ENCODE assay signal across 13 cellular contexts in the genomic region with DNA sequence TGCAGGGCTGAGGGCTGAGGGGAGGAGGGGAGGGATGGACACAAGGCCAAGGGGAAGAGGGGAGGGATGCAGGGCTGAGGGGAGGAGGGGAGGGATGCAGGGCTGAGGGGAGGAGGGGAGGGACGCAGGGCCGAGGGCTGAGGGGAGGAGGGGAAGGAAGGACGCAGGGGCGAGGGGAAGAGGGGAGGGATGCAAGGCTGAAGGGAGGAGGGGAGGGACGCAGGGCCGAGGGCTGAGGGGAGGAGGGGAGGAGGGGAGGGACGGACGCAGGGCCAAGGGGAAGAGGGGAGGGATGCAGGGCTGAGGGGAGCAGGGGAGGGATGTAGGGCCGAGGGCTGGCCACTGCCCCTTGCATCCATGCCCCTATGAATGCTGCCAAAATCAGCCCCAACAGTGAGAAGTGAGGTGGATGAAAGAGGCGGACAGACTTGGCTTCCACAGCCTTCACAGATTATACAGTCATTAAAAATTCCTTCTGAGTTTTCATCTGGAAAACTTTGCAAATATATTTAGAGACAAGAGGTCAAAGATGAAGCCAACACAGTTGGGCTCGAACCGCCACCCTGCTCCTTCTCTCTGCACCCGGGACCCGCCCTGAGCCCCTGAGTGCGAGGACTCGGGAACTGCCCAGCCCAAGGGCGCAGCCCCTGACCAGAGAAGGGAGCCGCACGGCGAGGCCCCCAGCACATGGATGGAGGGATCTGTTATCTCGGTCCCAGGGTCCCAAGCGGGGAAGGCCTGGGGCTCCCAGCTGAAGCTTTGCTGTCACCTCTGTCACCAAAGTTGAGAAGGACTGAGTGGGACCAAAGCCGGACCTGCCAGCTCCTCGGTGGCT.
A peak's percentile ranks its signal among the peaks of the same experiment; 100 is the strongest.
DNase-seq lines count a peak whose midpoint lies in the region; ATAC-seq, FAIRE-seq and TF ChIP-seq lines count a peak whose summit lies in the region.
"Had no signal": no experiment of that assay in that cellular context is flagged by ENCODE, and none has a peak within 500 bp of the region (broad histone marks: within the 10 kb centered on the region; RNA-seq: fewer than 3 reads in every experiment).

No MANE protein-coding gene starts in this region.

- H3K27me3 ChIP-seq in Panc1 (ENCODE audit: control insufficient read depth, insufficient read depth, low read length) (no peaks in the 10 kb centered on the region), H1 (replicated peaks in 1 of 4; ENCODE audit: control insufficient read depth in 3 of 4, extremely low read depth in 1 of 4, insufficient read depth in 3 of 4, low read length in 3 of 4) (no peaks in the 10 kb centered on the region), muscle layer of duodenum (ENCODE audit: low read depth, low read length) (no peaks in the 10 kb centered on the region), suprapubic skin (no peaks in the 10 kb centered on the region)

- H3K36me3 ChIP-seq in Panc1 (ENCODE audit: control insufficient read depth, insufficient read depth, low read length): no peaks in the 10 kb centered on the region
- no peaks in the 10 kb centered on the region for H3K36me3 ChIP-seq in H1 (ENCODE audit: control insufficient read depth in 2 of 4, insufficient read depth in 4 of 4, low read length in 3 of 4)
- H3K36me3 ChIP-seq in muscle layer of duodenum (ENCODE audit: control insufficient read depth in 1 of 2, insufficient read depth in 2 of 2, low read length in 2 of 2): peaks cover 0 to 6% of the 10 kb centered on the region in 2 donors
- H3K36me3 ChIP-seq in suprapubic skin: no peaks in the 10 kb centered on the region

- H3K4ac ChIP-seq in H1 (replicated peaks; ENCODE audit: insufficient read length, low read depth, low read length): no peak overlapping the region

- H3K27me3 Mint-ChIP-seq in CD14-positive monocyte (ENCODE audit: low read depth in 3 of 3): peaks cover 53 to 84% (median 55%) of the 10 kb centered on the region in 3 donors
- H3K27me3 Mint-ChIP-seq: CD4-positive, CD25-positive, alpha-beta regulatory T cell had no signal

- DNase-seq in Panc1 (ENCODE audit: low read depth, low spot score) (no peak), H1 (ENCODE audit: low read depth in 1 of 2, low spot score in 2 of 2) (no peak), suprapubic skin (ENCODE audit: low spot score in 2 of 2) (no peak), GM10266 (ENCODE audit: extremely low spot score) (no peak), CD14-positive monocyte (ENCODE audit: low spot score) (no peak), AG08396 (ENCODE audit: low spot score) (no peak)
- DNase-seq: activated CD4-positive, alpha-beta T cell treated with anti-CD3 and anti-CD28 coated beads, Interleukin-2, amount 50 U/mL, for 4 hours; activated gamma-delta T cell treated with Interleukin-2 at 50 U/mL for 16 hours; CD4-positive, CD25-positive, alpha-beta regulatory T cell had no signal

- H4K20me1 ChIP-seq in H1 (replicated peaks in 1 of 2; ENCODE audit: control insufficient read depth in 1 of 2, insufficient read depth in 2 of 2, low read length in 2 of 2): peaks cover 7 to 18% of the 10 kb centered on the region in 2 experiments

- no peak for FAIRE-seq in H1 (lab: Jason Lieb, UNC)
- FAIRE-seq: G401.6 had no signal

- ATAC-seq in Panc1 (no peak), GM19324 (IDR thresholded peaks at IDR 0.05; ENCODE audit: low FRiP score, unreplicated experiment) (no peak)

- intact Hi-C loops in Panc1 (cut with micrococcal nuclease; ENCODE audit: unreplicated experiment): no loop called here
- intact Hi-C loops in CD14-positive monocyte (cut with micrococcal nuclease): no loop called here

- H2BK15ac ChIP-seq in H1 (ENCODE audit: low read length): no peak overlapping the region

- TF ChIP-seq CTCF in Panc1 (IDR thresholded peaks at IDR 0.05) (no peak), H1 (IDR thresholded peaks at IDR 0.05; ENCODE audit: control extremely low read depth in 1 of 3, insufficient read depth in 1 of 3, low read depth in 1 of 3, low read length in 3 of 3) (no peak), suprapubic skin (IDR thresholded peaks at IDR 0.05) (no peak), GM10266 (IDR thresholded peaks at IDR 0.05; ENCODE audit: control insufficient read depth, insufficient read depth, low read depth, missing control alignments) (no peak), CD14-positive monocyte (IDR thresholded peaks at IDR 0.05) (no peak)

- H3K4me1 ChIP-seq in Panc1 (ENCODE audit: control insufficient read depth, insufficient read depth, low read length) (peaks cover 21% of the 10 kb centered on the region), H1 (replicated peaks in 1 of 4; ENCODE audit: control insufficient read depth in 3 of 4, insufficient read depth in 4 of 4, low read length in 3 of 4) (peaks cover 5 to 25% (median 20%) of the 10 kb centered on the region in 4 experiments), muscle layer of duodenum (ENCODE audit: control insufficient read depth in 1 of 2, insufficient read depth in 2 of 2, low read length in 2 of 2) (peaks cover 11 to 38% of the 10 kb centered on the region in 2 donors), suprapubic skin (peaks cover 33% of the 10 kb centered on the region)

- H3K4me1 Mint-ChIP-seq in CD14-positive monocyte: peaks cover 17% of the 10 kb centered on the region

- no peak overlapping the region for H3K27ac Mint-ChIP-seq in CD14-positive monocyte
- H3K27ac Mint-ChIP-seq: CD4-positive, CD25-positive, alpha-beta regulatory T cell had no signal

- H3K14ac ChIP-seq in H1 (ENCODE audit: insufficient read length): no peak overlapping the region

- no peak overlapping the region for H2BK20ac ChIP-seq in H1 (ENCODE audit: low read length)

- no TSS peak for BruUV-seq in Panc1 (replicated peaks; lab: Mats Ljungman, UMichigan)

- peaks cover 8% of the 10 kb centered on the region for H3K79me1 ChIP-seq in H1 (ENCODE audit: low read depth, low read length)

- no peak overlapping the region for H3K23ac ChIP-seq in H1 (ENCODE audit: insufficient read length)

- H2BK12ac ChIP-seq in H1 (ENCODE audit: low read depth, low read length): 0 out of 2 replicates have a peak overlapping the region, but pooled peaks have one; percentile 22

- TF ChIP-seq POLR2A in H1 (IDR thresholded peaks at IDR 0.05; ENCODE audit: control extremely low read depth in 1 of 2, low read depth in 2 of 2, low read length in 2 of 2) (no peak), suprapubic skin (IDR thresholded peaks at IDR 0.05) (no peak)

- 69% methylated on average over 15 of the region's 24 CpGs; no CpG with 5 or more reads in 1 of the 2 experiments for WGBS in H1 (ENCODE audit: extremely low coverage in 1 of 2, insufficient coverage in 1 of 2, insufficient read length in 1 of 2, insufficient replicate concordance in 2 of 2, low coverage in 1 of 2, low lambda C conversion rate in 2 of 2, missing lambda C conversion rate in 1 of 2), 2 experiments
- WGBS in suprapubic skin: 81% methylated on average over 20 of the region's 24 CpGs

- CTCF ChIA-PET in Panc1 (lab: Charles Lee): no interaction called here
- CTCF ChIA-PET in H1 (lab: Charles Lee; ENCODE audit: partially characterized antibody): interaction anchor here (0.9 to 1.5 kb wide), 5 partner anchors 12 to 165 kb away, joined by 3 to 7 read pairs (median 3); no protein-coding TSS in a partner anchor

- no peaks in the 10 kb centered on the region for H3K23me2 ChIP-seq in H1 (ENCODE audit: low read depth, low read length)

- no peak for TF ChIP-seq RAD21 in H1 (IDR thresholded peaks at IDR 0.05 in 1 of 2, conservative IDR thresholded peaks at IDR 0.05 in 1 of 2; ENCODE audit: low read depth in 2 of 2, low read length in 2 of 2)

- in situ Hi-C loops in Panc1 (cut with HindIII; ENCODE audit: low pct_unique_long_range_greater_than_20kb, low sequenced_read_pairs): no loop called here

- H3K79me2 ChIP-seq in H1 (ENCODE audit: control insufficient read depth in 1 of 2, insufficient read depth in 2 of 2, low read length in 2 of 2): 0 out of 4 replicates have a peak, but pooled peaks cover 0 to 7% of the 10 kb centered on the region in 2 experiments

- no peak overlapping the region for H4K5ac ChIP-seq in H1 (ENCODE audit: insufficient read length, low read depth, low read length)

- H3K56ac ChIP-seq in H1 (replicated peaks; ENCODE audit: insufficient read length, low read depth, low read length): no peak overlapping the region

- H3K4me2 ChIP-seq in H1 (ENCODE audit: insufficient read depth in 1 of 2, low read depth in 2 of 2, low read length in 2 of 2): peak overlapping the region; percentile 23 to 37; a peak in 2 of 4 replicates

- no peak overlapping the region for H3K4me3 Mint-ChIP-seq in CD14-positive monocyte
- H3K4me3 Mint-ChIP-seq: CD4-positive, CD25-positive, alpha-beta regulatory T cell had no signal

- H3K4me3 ChIP-seq in Panc1 (ENCODE audit: low read depth in 2 of 2, low read length in 2 of 2) (no peak overlapping the region), H1 (ENCODE audit: extremely low read depth in 1 of 4, insufficient read depth in 2 of 4, low read depth in 3 of 4, low read length in 4 of 4) (no peak overlapping the region; a peak in 1 of 8 replicates), muscle layer of duodenum (ENCODE audit: low read depth in 1 of 2, low read length in 2 of 2) (peak overlapping the region in 1 of 2 donors; percentile 39), suprapubic skin (no peak overlapping the region)

- no peak overlapping the region for H4K91ac ChIP-seq in H1 (replicated peaks; ENCODE audit: insufficient read length, low read length)

- no peak overlapping the region for H2BK120ac ChIP-seq in H1 (replicated peaks; ENCODE audit: low read depth, low read length)

- TF ChIP-seq EP300 in H1 (IDR thresholded peaks at IDR 0.05; ENCODE audit: borderline replicate concordance in 1 of 2, low read depth in 2 of 2, low read length in 2 of 2): no peak
- TF ChIP-seq EP300 in suprapubic skin (IDR thresholded peaks at IDR 0.05): no peak

- no peak overlapping the region for H3K18ac ChIP-seq in H1 (ENCODE audit: extremely low read depth, low read length)

- H3K9me3 Mint-ChIP-seq in CD14-positive monocyte: peaks cover 0 to 4% (median 0%) of the 10 kb centered on the region in 7 donors
- H3K9me3 Mint-ChIP-seq: nephron progenitor cell had no signal

- H3K9me3 ChIP-seq in Panc1 (ENCODE audit: control insufficient read depth, insufficient read depth, low read depth, low read length) (no peaks in the 10 kb centered on the region), H1 (ENCODE audit: insufficient read depth in 2 of 2, low read depth in 1 of 2, low read length in 1 of 2) (no peaks in the 10 kb centered on the region), muscle layer of duodenum (ENCODE audit: control insufficient read depth in 1 of 2, low read length in 2 of 2) (no peaks in the 10 kb centered on the region), suprapubic skin (no peaks in the 10 kb centered on the region)

- H4K8ac ChIP-seq in H1 (ENCODE audit: extremely low read depth, insufficient read depth, low read length): peak overlapping the region; percentile 5; the same call in 1 of the 2 replicates

- POLR2A ChIA-PET in Panc1 (lab: Charles Lee): no interaction called here
- POLR2A ChIA-PET in H1 (lab: Charles Lee; ENCODE audit: partially characterized antibody): interaction anchor here (0.6 to 1.8 kb wide), 2 partner anchors 10 to 11 kb away, joined by 3 to 6 read pairs; no protein-coding TSS in a partner anchor

- no peak overlapping the region for H2AK5ac ChIP-seq in H1 (ENCODE audit: low read depth, low read length)

- no peaks in the 10 kb centered on the region for H3K36me3 Mint-ChIP-seq in CD14-positive monocyte
- H3K36me3 Mint-ChIP-seq: CD4-positive, CD25-positive, alpha-beta regulatory T cell had no signal

- no peak overlapping the region for H3K9ac ChIP-seq in H1 (replicated peaks in 1 of 4; ENCODE audit: extremely low read depth in 1 of 4, low read depth in 3 of 4, low read length in 3 of 4)

- 0 out of 2 replicates have a peak overlapping the region, but pooled peaks have one; percentile 16 for H2BK5ac ChIP-seq in H1 (ENCODE audit: low read depth, low read length)

- H3K27ac ChIP-seq in Panc1 (ENCODE audit: low read length) (peak overlapping the region; percentile 86), H1 (ENCODE audit: low read depth, low read length) (no peak overlapping the region), muscle layer of duodenum (ENCODE audit: low read length) (peak overlapping the region; percentile 49), suprapubic skin (peak overlapping the region; percentile 73)

- no peak overlapping the region for H2AFZ ChIP-seq in H1 (ENCODE audit: low read length)
